Comparison of ENCODE assay signal across 13 cellular contexts in genomic region chr9:99811598-99812383, GRCh38. TPM values are rescaled to one million over a fixed set of nuclear protein-coding genes. Genes with fewer than 3 reads are reported as not detected.
DNase-seq lines count a peak whose midpoint lies in the region; ATAC-seq and TF ChIP-seq lines count a peak whose summit lies in the region.
"Had no signal": no experiment of that assay in that cellular context is flagged by ENCODE, and none has a peak within 500 bp of the region (broad histone marks: within the 10 kb centered on the region; RNA-seq: fewer than 3 reads in every experiment).

No MANE protein-coding gene starts in this region.

- DNase-seq in GM10266 (ENCODE audit: extremely low spot score) (peak; percentile 52), NOMO-1 treated with DMSO at 0.1 percent for 48 hours (lab: John Stamatoyannopoulos, UW; ENCODE audit: unreplicated experiment) (no peak), MCF 10A (ENCODE audit: unreplicated experiment) (no peak), LoVo (ENCODE audit: low spot score) (no peak)
- no peak for DNase-seq in activated CD8-positive, alpha-beta T cell treated with anti-CD3 and anti-CD28 coated beads, Interleukin-2, amount 10 ng/mL, durations not matched to agents 7 days and 5 days
- DNase-seq in naive thymus-derived CD8-positive, alpha-beta T cell = no peak
- DNase-seq: brain microvascular endothelial cell, HCEC 1CT, NCI-H1694 treated with DMSO at 0.1 percent for 48 hours, psoas muscle had no signal

- no peaks in the 10 kb centered on the region for H3K9me3 Mint-ChIP-seq in activated CD8-positive, alpha-beta T cell treated with anti-CD3 and anti-CD28 coated beads, Interleukin-2, amount 10 ng/mL, durations not matched to agents 7 days and 5 days (ENCODE audit: insufficient read depth)
- H3K9me3 Mint-ChIP-seq in MCF 10A (ENCODE audit: unreplicated experiment) = no peaks in the 10 kb centered on the region
- H3K9me3 Mint-ChIP-seq in naive thymus-derived CD8-positive, alpha-beta T cell = no peaks in the 10 kb centered on the region

- peaks cover 26% of the 10 kb centered on the region for H3K4me1 Mint-ChIP-seq in activated CD8-positive, alpha-beta T cell treated with anti-CD3 and anti-CD28 coated beads, Interleukin-2, amount 10 ng/mL, durations not matched to agents 7 days and 5 days (ENCODE audit: low read depth)
- no peaks in the 10 kb centered on the region for H3K4me1 Mint-ChIP-seq in MCF 10A (ENCODE audit: insufficient read depth, unreplicated experiment)
- peaks cover 4 to 21% (median 8%) of the 10 kb centered on the region in 4 donors for H3K4me1 Mint-ChIP-seq in naive thymus-derived CD8-positive, alpha-beta T cell

- no peak overlapping the region for H3K4me3 Mint-ChIP-seq in activated CD8-positive, alpha-beta T cell treated with anti-CD3 and anti-CD28 coated beads, Interleukin-2, amount 10 ng/mL, durations not matched to agents 7 days and 5 days
- no peak overlapping the region for H3K4me3 Mint-ChIP-seq in MCF 10A (ENCODE audit: unreplicated experiment)
- no peak overlapping the region for H3K4me3 Mint-ChIP-seq in naive thymus-derived CD8-positive, alpha-beta T cell

- CTCF ChIA-PET in activated CD8-positive, alpha-beta T cell treated with anti-CD3 and anti-CD28 coated beads, Interleukin-2, amount 10 ng/mL, durations not matched to agents 7 days and 5 days (lab: Charles Lee) = interaction anchor here (1.4 to 1.9 kb wide), 3 partner anchors 7 to 651 kb away, joined by 3 to 10 read pairs (median 8); no protein-coding TSS in a partner anchor
- CTCF ChIA-PET in MCF 10A (lab: Yijun Ruan, JAX) = interaction anchor here (1.3 kb wide), 1 partner anchor 136 kb away, joined by 4 read pairs; no protein-coding TSS in a partner anchor

- TF ChIP-seq CTCF in GM10266 (IDR thresholded peaks at IDR 0.05; ENCODE audit: control insufficient read depth, insufficient read depth, low read depth, missing control alignments) (no peak), MCF 10A (IDR thresholded peaks at IDR 0.05; ENCODE audit: unreplicated experiment) (no peak)

- H3K27ac Mint-ChIP-seq in activated CD8-positive, alpha-beta T cell treated with anti-CD3 and anti-CD28 coated beads, Interleukin-2, amount 10 ng/mL, durations not matched to agents 7 days and 5 days = no peak overlapping the region
- H3K27ac Mint-ChIP-seq in MCF 10A (ENCODE audit: low read depth, unreplicated experiment) = no peak overlapping the region
- no peak overlapping the region for H3K27ac Mint-ChIP-seq in naive thymus-derived CD8-positive, alpha-beta T cell

- no peaks in the 10 kb centered on the region for H3K27me3 Mint-ChIP-seq in activated CD8-positive, alpha-beta T cell treated with anti-CD3 and anti-CD28 coated beads, Interleukin-2, amount 10 ng/mL, durations not matched to agents 7 days and 5 days (ENCODE audit: low read depth)
- no peaks in the 10 kb centered on the region for H3K27me3 Mint-ChIP-seq in MCF 10A (ENCODE audit: insufficient read depth, unreplicated experiment)
- H3K27me3 Mint-ChIP-seq in naive thymus-derived CD8-positive, alpha-beta T cell = no peaks in the 10 kb centered on the region

- peak; percentile 42 for ATAC-seq in GM18873 (IDR thresholded peaks at IDR 0.05; ENCODE audit: low FRiP score, unreplicated experiment)
- peak; percentile 72 for ATAC-seq in HG02885 (IDR thresholded peaks at IDR 0.05; ENCODE audit: poor library complexity, unreplicated experiment)
- ATAC-seq in activated CD8-positive, alpha-beta T cell treated with anti-CD3 and anti-CD28 coated beads, Interleukin-2, amount 10 ng/mL, durations not matched to agents 7 days and 5 days = peak; percentile 39
- no peak for ATAC-seq in naive thymus-derived CD8-positive, alpha-beta T cell
- ATAC-seq: psoas muscle had no signal

- no TSS peak for BruUV-seq in MCF 10A (replicated peaks; lab: Mats Ljungman, UMichigan)

- H3K36me3 Mint-ChIP-seq in activated CD8-positive, alpha-beta T cell treated with anti-CD3 and anti-CD28 coated beads, Interleukin-2, amount 10 ng/mL, durations not matched to agents 7 days and 5 days (ENCODE audit: low read depth) = no peaks in the 10 kb centered on the region
- no peaks in the 10 kb centered on the region for H3K36me3 Mint-ChIP-seq in MCF 10A (ENCODE audit: insufficient read depth, unreplicated experiment)
- peaks cover 0 to 8% (median 6%) of the 10 kb centered on the region in 3 donors for H3K36me3 Mint-ChIP-seq in naive thymus-derived CD8-positive, alpha-beta T cell

- POLR2A ChIA-PET in activated CD8-positive, alpha-beta T cell treated with anti-CD3 and anti-CD28 coated beads, Interleukin-2, amount 10 ng/mL, durations not matched to agents 7 days and 5 days (lab: Charles Lee) = interaction anchor here (2.4 kb wide), 1 partner anchor 8 kb away, joined by 11 read pairs; no protein-coding TSS in a partner anchor
- POLR2A ChIA-PET in MCF 10A (lab: Yijun Ruan, JAX) = interaction anchor here (2.8 kb wide), 1 partner anchor 9 kb away, joined by 15 read pairs; the partner anchor contains the start of gene NR4A3
- POLR2A ChIA-PET in naive thymus-derived CD8-positive, alpha-beta T cell (lab: Charles Lee) = interaction anchor here (1.5 kb wide), 1 partner anchor 9 kb away, joined by 4 read pairs; no protein-coding TSS in a partner anchor

- intact Hi-C loops in MCF 10A (cut with micrococcal nuclease) = no loop called here

RNA-seq across cellular contexts. Expression of gene NR4A3, which starts 9.9 kb away (rescaled TPM):
- total RNA-seq in activated CD8-positive, alpha-beta T cell treated with anti-CD3 and anti-CD28 coated beads, Interleukin-2, amount 10 ng/mL, durations not matched to agents 7 days and 5 days = under 1 TPM; 0.26 to 0.29 TPM
- 0.16 and 0.25 TPM in 2 replicates for total RNA-seq in MCF 10A (2022)
- under 1 TPM; 0.47 TPM for total RNA-seq in naive thymus-derived CD8-positive, alpha-beta T cell
- 1 to 10 TPM in 1 of 3 donors, under 1 TPM in 1, not detected in 1; 0.22 to 1.7 TPM for polyA plus RNA-seq in naive thymus-derived CD8-positive, alpha-beta T cell
- total RNA-seq: epithelial cell of proximal tubule had no signal

Comparison
In these comparisons a context has a peak if more than half of its experiments do, and no peak if none do; other contexts are left out.
1. ATAC-seq: peak in GM18873 (single experiment), HG02885 (single experiment) and activated CD8-positive, alpha-beta T cell treated with anti-CD3 and anti-CD28 coated beads, Interleukin-2, amount 10 ng/mL, durations not matched to agents 7 days and 5 days (single experiment); none in naive thymus-derived CD8-positive, alpha-beta T cell (0 of 2).